Comparison of ENCODE assay signal across 8 cellular contexts in the genomic region with DNA sequence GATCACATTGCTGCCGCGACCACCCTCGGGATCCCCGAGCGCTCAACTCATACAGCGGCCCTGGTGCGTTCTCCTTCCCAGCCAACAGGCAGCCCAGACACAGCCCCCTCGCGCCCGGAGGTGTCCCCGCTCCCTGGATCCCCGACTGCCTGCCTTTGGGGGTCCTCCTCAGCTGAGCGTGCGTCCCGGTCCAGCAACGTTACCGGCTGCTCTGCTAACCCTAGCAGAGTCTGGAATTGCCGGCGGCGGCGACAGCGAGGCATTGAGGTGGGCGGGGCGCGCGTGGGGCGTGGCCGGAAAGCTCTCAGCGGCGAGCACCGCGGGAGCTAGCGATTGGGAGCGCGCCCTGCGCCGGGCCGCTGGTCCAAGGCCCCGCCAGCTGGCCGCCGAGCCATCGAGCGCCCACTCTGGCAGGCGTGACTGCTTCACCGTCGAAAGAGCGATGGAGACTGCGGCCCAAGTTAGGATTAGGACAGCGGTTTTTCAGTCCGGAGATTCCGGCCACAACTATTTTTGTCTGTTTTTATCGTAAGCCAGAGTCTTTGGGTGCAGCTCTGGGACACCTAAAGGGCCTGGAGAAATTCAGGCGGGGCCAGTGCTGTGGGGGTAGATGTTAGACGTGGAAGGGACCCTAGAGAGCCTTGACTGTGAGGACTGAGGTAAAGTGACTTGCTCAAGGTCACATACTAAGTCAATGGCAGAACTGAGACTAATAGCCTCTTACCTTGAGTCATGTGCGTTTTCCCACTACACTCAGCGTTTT. TPM values are rescaled to one million over a fixed set of nuclear protein-coding genes. Genes with fewer than 3 reads are reported as not detected.
DNase-seq lines count a peak whose midpoint lies in the region; ATAC-seq and TF ChIP-seq lines count a peak whose summit lies in the region.

TSS of gene HEATR5A (minus strand) at position 232 of the 763 bp plus-strand sequence. CDS start 17,575 bp downstream, outside the sequence.

- peaks cover 15% of the 10 kb centered on the region for H3K4me1 Mint-ChIP-seq in progenitor cell of endocrine pancreas (ENCODE audit: low read depth)

- no peaks in the 10 kb centered on the region for H3K36me3 Mint-ChIP-seq in progenitor cell of endocrine pancreas (ENCODE audit: insufficient read depth)

- peak within 1 kb of the TSS; percentile 97 for H3K27ac Mint-ChIP-seq in progenitor cell of endocrine pancreas

- H3K4me1 ChIP-seq in left ventricle myocardium inferior (peaks cover 39% of the 10 kb centered on the region), upper lobe of right lung (peaks cover 20% of the 10 kb centered on the region)

- intact Hi-C loops in left ventricle myocardium inferior (cut with micrococcal nuclease): no loop called here
- intact Hi-C loops in upper lobe of right lung (cut with DNase I): no loop called here

- TF ChIP-seq POLR2A in GM15510 (IDR thresholded peaks at IDR 0.05; ENCODE audit: borderline replicate concordance, extremely low read depth, insufficient read length): peak; percentile 99

- TF ChIP-seq CTCF in left ventricle myocardium inferior (IDR thresholded peaks at IDR 0.05; ENCODE audit: borderline replicate concordance): peak; percentile 34
- peak; percentile 28 for TF ChIP-seq CTCF in progenitor cell of endocrine pancreas (IDR thresholded peaks at IDR 0.05; ENCODE audit: unreplicated experiment)
- TF ChIP-seq CTCF in upper lobe of right lung (IDR thresholded peaks at IDR 0.05): peak; percentile 38

- no peaks in the 10 kb centered on the region for H3K9me3 Mint-ChIP-seq in progenitor cell of endocrine pancreas (ENCODE audit: low read depth)

- ATAC-seq in HG02884 (IDR thresholded peaks at IDR 0.05; ENCODE audit: unreplicated experiment) (peak; percentile 94), upper lobe of right lung (peak; percentile 99)

- H3K36me3 ChIP-seq in left ventricle myocardium inferior: no peaks in the 10 kb centered on the region
- no peaks in the 10 kb centered on the region for H3K36me3 ChIP-seq in upper lobe of right lung

- H3K27ac ChIP-seq in left ventricle myocardium inferior (replicated peaks) (peak within 1 kb of the TSS; percentile 95), upper lobe of right lung (peak within 1 kb of the TSS; percentile 90)

- H3K27me3 ChIP-seq in left ventricle myocardium inferior (ENCODE audit: low read depth) (no peaks in the 10 kb centered on the region), upper lobe of right lung (no peaks in the 10 kb centered on the region)

- peak within 1 kb of the TSS; percentile 89 for H3K4me3 Mint-ChIP-seq in progenitor cell of endocrine pancreas (ENCODE audit: low read depth)

- H3K4me3 ChIP-seq in left ventricle myocardium inferior (peak within 1 kb of the TSS; percentile 97), upper lobe of right lung (peak within 1 kb of the TSS; percentile 94)

- H3K27me3 Mint-ChIP-seq in progenitor cell of endocrine pancreas: no peaks in the 10 kb centered on the region

- DNase-seq in NCI-H146 treated with DMSO at 0.1 percent for 48 hours (lab: John Stamatoyannopoulos, UW; ENCODE audit: unreplicated experiment) (peak; percentile 51), T-helper 1 cell (peak; percentile 81 to 94 (median 87)), amniotic stem cell (lab: John Stamatoyannopoulos, UW) (peak; percentile 90), left ventricle myocardium inferior (peak; percentile 97), progenitor cell of endocrine pancreas (ENCODE audit: low spot score, unreplicated experiment) (peak; percentile 93), upper lobe of right lung (peak; percentile 99)

- H3K9me3 ChIP-seq in left ventricle myocardium inferior (replicated peaks) (no peaks in the 10 kb centered on the region), upper lobe of right lung (no peaks in the 10 kb centered on the region)

RNA-seq across cellular contexts. Expression of gene HEATR5A, which starts in this region (rescaled TPM):
- total RNA-seq in left ventricle myocardium inferior: 51.8 TPM
- 28.3 and 28.9 TPM in 2 replicates for total RNA-seq in progenitor cell of endocrine pancreas
- 46.3 TPM for total RNA-seq in upper lobe of right lung

Comparison
In these comparisons a context has a peak if more than half of its experiments do, and no peak if none do; other contexts are left out.
1. Peak in every context shown above with its lines: DNase-seq, ATAC-seq, H3K4me3 ChIP-seq and H3K27ac ChIP-seq.